18 cellular contexts compared by ENCODE assay signal in the genomic region with DNA sequence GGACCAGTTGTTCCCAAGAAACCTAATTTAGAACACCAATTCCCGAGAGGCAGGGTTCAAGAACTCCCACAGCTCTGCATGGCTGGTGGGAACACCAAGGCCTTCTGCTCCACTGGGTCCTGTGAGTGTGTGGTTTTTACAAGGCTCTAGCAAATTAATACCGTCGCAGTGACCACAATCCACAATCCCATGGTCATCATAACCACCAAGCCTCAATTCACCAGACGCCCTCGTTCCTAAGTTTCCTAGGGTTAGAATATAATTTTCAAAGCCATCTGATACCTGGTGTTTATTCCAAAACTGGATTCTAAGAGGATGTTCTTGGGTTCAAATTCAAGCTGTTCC.
DNase-seq lines count a peak whose midpoint lies in the region; ATAC-seq and TF ChIP-seq lines count a peak whose summit lies in the region.
"Had no signal": no experiment of that assay in that cellular context is flagged by ENCODE, and none has a peak within 500 bp of the region (broad histone marks: within the 10 kb centered on the region; RNA-seq: fewer than 3 reads in every experiment).

No MANE protein-coding gene starts in this region.

- H3K9me3 ChIP-seq in T-helper 17 cell (ENCODE audit: control insufficient read depth, low read length, poor library complexity, severe bottlenecking) (no peaks in the 10 kb centered on the region), tibial artery (no peaks in the 10 kb centered on the region)
- H3K9me3 ChIP-seq: SK-N-SH had no signal

- peak overlapping the region; percentile 89 to 94 for H3K27ac ChIP-seq in tibial artery

- H3K27me3 Mint-ChIP-seq in T-helper 17 cell (no peaks in the 10 kb centered on the region), naive B cell (no peaks in the 10 kb centered on the region)
- H3K27me3 Mint-ChIP-seq in central memory CD8-positive, alpha-beta T cell: no peaks in the 10 kb centered on the region
- H3K27me3 Mint-ChIP-seq in activated T-helper 2 cell treated with anti-CD3 and anti-CD28 coated beads, Interferon-gamma antibody, Interleukin-2, Interleukin-4, amounts not matched to agents 10 μg/mL and 5 μg/mL and 100 μg/mL, durations not matched to agents 14 hours and 24 hours and 36 hours (ENCODE audit: low read depth): no peaks in the 10 kb centered on the region
- H3K27me3 Mint-ChIP-seq: brain had no signal

- H3K27me3 ChIP-seq in tibial artery: no peaks in the 10 kb centered on the region

- no peak for TF ChIP-seq CTCF in tibial artery (IDR thresholded peaks at IDR 0.05)

- H3K4me1 Mint-ChIP-seq in T-helper 17 cell (peaks cover 59% of the 10 kb centered on the region), naive B cell (peaks cover 78 to 96% (median 90%) of the 10 kb centered on the region in 3 donors)
- H3K4me1 Mint-ChIP-seq in central memory CD8-positive, alpha-beta T cell: peaks cover 74% of the 10 kb centered on the region
- peaks cover 26% of the 10 kb centered on the region for H3K4me1 Mint-ChIP-seq in activated T-helper 2 cell treated with anti-CD3 and anti-CD28 coated beads, Interferon-gamma antibody, Interleukin-2, Interleukin-4, amounts not matched to agents 10 μg/mL and 5 μg/mL and 100 μg/mL, durations not matched to agents 14 hours and 24 hours and 36 hours (ENCODE audit: low read depth)

- no peaks in the 10 kb centered on the region for H3K36me3 ChIP-seq in tibial artery

- H3K27ac Mint-ChIP-seq in T-helper 17 cell (peak overlapping the region; percentile 62), naive B cell (peak overlapping the region in 4 of 6 donors; percentile 79 to 90 (median 86))
- H3K27ac Mint-ChIP-seq in central memory CD8-positive, alpha-beta T cell (ENCODE audit: low read depth): peak overlapping the region; percentile 13
- no peak overlapping the region for H3K27ac Mint-ChIP-seq in activated T-helper 2 cell treated with anti-CD3 and anti-CD28 coated beads, Interferon-gamma antibody, Interleukin-2, Interleukin-4, amounts not matched to agents 10 μg/mL and 5 μg/mL and 100 μg/mL, durations not matched to agents 14 hours and 24 hours and 36 hours

- H3K4me3 ChIP-seq in tibial artery: peak overlapping the region in 1 of 2 donors; percentile 3

- ATAC-seq in T-helper 17 cell: no peak
- no peak for ATAC-seq in central memory CD8-positive, alpha-beta T cell (replicated peaks; ENCODE audit: extremely low read depth, poor library complexity, severe bottlenecking)
- ATAC-seq in naive B cell (ENCODE audit: low read depth in 2 of 2): no peak
- ATAC-seq in GM21423 (IDR thresholded peaks at IDR 0.05; ENCODE audit: unreplicated experiment): no peak
- ATAC-seq in GM21360 (IDR thresholded peaks at IDR 0.05; ENCODE audit: unreplicated experiment): no peak
- ATAC-seq: PC-3 had no signal

- no peaks in the 10 kb centered on the region for H3K36me3 Mint-ChIP-seq in T-helper 17 cell (ENCODE audit: low read depth)
- H3K36me3 Mint-ChIP-seq in central memory CD8-positive, alpha-beta T cell (ENCODE audit: insufficient read depth): peaks cover 13% of the 10 kb centered on the region
- no peaks in the 10 kb centered on the region for H3K36me3 Mint-ChIP-seq in naive B cell
- peaks cover 4% of the 10 kb centered on the region for H3K36me3 Mint-ChIP-seq in activated T-helper 2 cell treated with anti-CD3 and anti-CD28 coated beads, Interferon-gamma antibody, Interleukin-2, Interleukin-4, amounts not matched to agents 10 μg/mL and 5 μg/mL and 100 μg/mL, durations not matched to agents 14 hours and 24 hours and 36 hours (ENCODE audit: low read depth)
- H3K36me3 Mint-ChIP-seq: brain had no signal

- H3K4me1 ChIP-seq in tibial artery: peaks cover 24 to 100% (median 98%) of the 10 kb centered on the region in 4 donors

- no peaks in the 10 kb centered on the region for H3K9me3 Mint-ChIP-seq in central memory CD8-positive, alpha-beta T cell
- H3K9me3 Mint-ChIP-seq in naive B cell: no peaks in the 10 kb centered on the region
- H3K9me3 Mint-ChIP-seq in activated T-helper 2 cell treated with anti-CD3 and anti-CD28 coated beads, Interferon-gamma antibody, Interleukin-2, Interleukin-4, amounts not matched to agents 10 μg/mL and 5 μg/mL and 100 μg/mL, durations not matched to agents 14 hours and 24 hours and 36 hours: no peaks in the 10 kb centered on the region
- H3K9me3 Mint-ChIP-seq: brain had no signal

- intact Hi-C loops in tibial artery (cut with DNase I; ENCODE audit: low total_unique reads): no loop called here
- intact Hi-C loops in activated T-helper 2 cell treated with anti-CD3 and anti-CD28 coated beads, Interferon-gamma antibody, Interleukin-2, Interleukin-4, amounts not matched to agents 10 μg/mL and 5 μg/mL and 100 μg/mL, durations not matched to agents 14 hours and 24 hours and 36 hours (cut with micrococcal nuclease): no loop called here

- H3K4me3 Mint-ChIP-seq in T-helper 17 cell (peak overlapping the region; percentile 61), naive B cell (peak overlapping the region in 7 of 8 donors; percentile 6 to 79 (median 68))
- H3K4me3 Mint-ChIP-seq in central memory CD8-positive, alpha-beta T cell: no peak overlapping the region
- no peak overlapping the region for H3K4me3 Mint-ChIP-seq in activated T-helper 2 cell treated with anti-CD3 and anti-CD28 coated beads, Interferon-gamma antibody, Interleukin-2, Interleukin-4, amounts not matched to agents 10 μg/mL and 5 μg/mL and 100 μg/mL, durations not matched to agents 14 hours and 24 hours and 36 hours (ENCODE audit: low read depth)

- no peak for DNase-seq in T-helper 17 cell
- no peak for DNase-seq in central memory CD8-positive, alpha-beta T cell (ENCODE audit: low spot score in 2 of 2)
- no peak for DNase-seq in naive B cell
- peak in 1 of 2 donors; percentile 87 for DNase-seq in tibial artery
- no peak for DNase-seq in activated T-helper 2 cell treated with anti-CD3 and anti-CD28 coated beads, Interferon-gamma antibody, Interleukin-2, Interleukin-4, amounts not matched to agents 10 μg/mL and 5 μg/mL and 100 μg/mL, durations not matched to agents 14 hours and 24 hours and 36 hours (ENCODE audit: low spot score)
- DNase-seq: activated CD4-positive, alpha-beta T cell treated with anti-CD3 and anti-CD28 coated beads for 4 hours; C1 segment of cervical spinal cord; DMS 273 treated with DMSO at 0.1 percent for 48 hours; GF-D8; H7; NCI-H1436; NCI-H2171 treated with DMSO at 0.1 percent for 48 hours; PC-3; SK-N-SH; stimulated activated CD4-positive, alpha-beta T cell treated with anti-CD3 and anti-CD28 coated beads, Interleukin-1b, Interleukin-23, amount 100 ng/mL, for 48 hours had no signal

Comparison
In these comparisons a context has a peak if more than half of its experiments do, and no peak if none do; other contexts are left out.
1. H3K4me3 Mint-ChIP-seq: peak in T-helper 17 cell (single experiment) and naive B cell (7 of 8); none in central memory CD8-positive, alpha-beta T cell (single experiment) and activated T-helper 2 cell treated with anti-CD3 and anti-CD28 coated beads, Interferon-gamma antibody, Interleukin-2, Interleukin-4, amounts not matched to agents 10 μg/mL and 5 μg/mL and 100 μg/mL, durations not matched to agents 14 hours and 24 hours and 36 hours (single experiment).